In the genomic region with DNA sequence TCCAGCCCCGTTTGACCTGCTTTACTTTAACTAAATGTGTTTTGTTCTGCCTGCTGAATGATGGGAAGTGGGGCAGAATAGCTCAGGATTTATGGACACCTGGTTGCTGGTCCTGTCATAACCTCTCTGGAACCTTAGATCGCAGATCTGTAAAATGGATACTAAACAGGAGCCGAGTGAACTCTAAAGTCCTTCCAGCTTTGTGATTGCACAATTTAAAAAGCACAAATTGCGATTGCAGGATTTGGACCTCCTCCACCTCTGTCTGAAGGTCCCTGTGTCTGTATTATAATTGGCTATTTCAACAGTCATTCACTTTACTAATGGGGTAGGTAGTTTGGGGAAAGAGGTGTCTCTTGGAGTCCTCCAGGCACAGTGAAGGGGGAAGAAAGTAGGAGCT, we compare ENCODE assay signal across 27 cellular contexts.
"Had no signal": no experiment of that assay in that cellular context is flagged by ENCODE, and none has a peak within 500 bp of the region (broad histone marks: within the 10 kb centered on the region; RNA-seq: fewer than 3 reads in every experiment).

No MANE protein-coding gene starts in this region.

- H3K4me3 ChIP-seq: breast epithelium, ovary, prostate gland, sigmoid colon, uterus had no signal

- H3K27ac ChIP-seq: breast epithelium, prostate gland, sigmoid colon, uterus had no signal

- ATAC-seq: left cardiac atrium; naive thymus-derived CD4-positive, alpha-beta T cell; stimulated activated memory B cell treated with anti-CD40 and anti-IgM and Interleukin-4, amounts not matched to agents 10 μg/mL and 1 μg/mL and 100 μg/mL, for 72 hours; stimulated activated naive CD8-positive, alpha-beta T cell treated with anti-CD3 and anti-CD28 coated beads, Interleukin-15, amount 100 ng/mL, for 72 hours had no signal

- H3K36me3 ChIP-seq: breast epithelium, ovary, prostate gland, sigmoid colon, uterus had no signal

- H3K4me1 ChIP-seq: prostate gland, sigmoid colon, uterus had no signal

- H3K27me3 ChIP-seq: breast epithelium, ovary, sigmoid colon, uterus had no signal

- H3K9me3 ChIP-seq: breast epithelium, ovary, prostate gland, sigmoid colon, uterus had no signal

- FAIRE-seq: colon, endothelial cell of umbilical vein, keratinocyte, small intestine had no signal

- DNase-seq: activated CD4-positive, alpha-beta T cell treated with anti-CD3 and anti-CD28 coated beads for 4 hours; activated CD4-positive, alpha-beta T cell treated with anti-CD3 and anti-CD28 coated beads, Interleukin-2, amount 50 U/mL, for 48 hours; activated CD8-positive, alpha-beta memory T cell treated with anti-CD3 and anti-CD28 coated beads, Interleukin-2, amount 50 U/mL, for 48 hours; activated gamma-delta T cell; activated naive CD4-positive, alpha-beta T cell treated with anti-CD3 and anti-CD28 coated beads, Interleukin-2, amount 50 U/mL, for 16 hours; activated T-cell treated with anti-CD3 and anti-CD28 coated beads, Interleukin-2, amount 50 U/mL, for 24 hours; central memory CD4-positive, alpha-beta T cell; head of caudate nucleus; hippocampal formation; left cardiac atrium; midbrain; naive thymus-derived CD4-positive, alpha-beta T cell; retina; sigmoid colon; small intestine; stimulated activated CD4-positive, alpha-beta T cell treated with anti-CD3 and anti-CD28 coated beads, Interleukin-4, amount 100 ng/mL, for 4 hours; stimulated activated CD8-positive, alpha-beta memory T cell treated with anti-CD3 and anti-CD28 coated beads, Interleukin-4, amount 100 ng/mL, for 48 hours; stimulated activated naive CD8-positive, alpha-beta T cell treated with anti-CD3 and anti-CD28 coated beads, Interleukin-15, amount 100 ng/mL, for 72 hours; substantia nigra; uterus had no signal
